In genomic region chr6:118780728-118781127, GRCh38 we compare ENCODE assay signal across 14 cellular contexts.
"Had no signal": no experiment of that assay in that cellular context is flagged by ENCODE, and none has a peak within 500 bp of the region (broad histone marks: within the 10 kb centered on the region; RNA-seq: fewer than 3 reads in every experiment).

No MANE protein-coding gene starts in this region.

- H3K36me3 Mint-ChIP-seq: activated CD4-positive, alpha-beta memory T cell treated with anti-CD3 and anti-CD28 coated beads for 36 hours; naive B cell; stimulated activated memory B cell treated with anti-CD40 and anti-IgM and Interleukin-4, amounts not matched to agents 10 μg/mL and 1 μg/mL and 100 μg/mL, for 72 hours had no signal

- DNase-seq: activated CD4-positive, alpha-beta memory T cell treated with anti-CD3 and anti-CD28 coated beads for 36 hours; activated CD4-positive, alpha-beta T cell treated with anti-CD3 and anti-CD28 coated beads for 1 hour; activated effector memory CD4-positive, alpha-beta T cell treated with Interleukin-2 at 50 U/mL for 16 hours; activated naive CD4-positive, alpha-beta T cell treated with anti-CD3 and anti-CD28 coated beads, Interleukin-2, amount 50 U/mL, for 16 hours; activated T-cell treated with anti-CD3 and anti-CD28 coated beads, Interleukin-2, amount 50 U/mL, for 24 hours; kidney; left lung; naive B cell; retina; stimulated activated CD4-positive, alpha-beta T cell treated with anti-CD3 and anti-CD28 coated beads, Interleukin-2, amount 100 ng/mL, for 48 hours; T-helper 9 cell; tibial artery had no signal

- H3K27me3 Mint-ChIP-seq: activated CD4-positive, alpha-beta memory T cell treated with anti-CD3 and anti-CD28 coated beads for 36 hours; activated T-cell treated with anti-CD3 and anti-CD28 coated beads, Interleukin-2, amount 50 U/mL, for 24 hours; stimulated activated memory B cell treated with anti-CD40 and anti-IgM and Interleukin-4, amounts not matched to agents 10 μg/mL and 1 μg/mL and 100 μg/mL, for 72 hours had no signal

- H3K9me3 Mint-ChIP-seq: activated CD4-positive, alpha-beta memory T cell treated with anti-CD3 and anti-CD28 coated beads for 36 hours; activated T-cell treated with anti-CD3 and anti-CD28 coated beads, Interleukin-2, amount 50 U/mL, for 24 hours; naive B cell; stimulated activated memory B cell treated with anti-CD40 and anti-IgM and Interleukin-4, amounts not matched to agents 10 μg/mL and 1 μg/mL and 100 μg/mL, for 72 hours had no signal

- H3K27ac Mint-ChIP-seq: activated CD4-positive, alpha-beta memory T cell treated with anti-CD3 and anti-CD28 coated beads for 36 hours; activated T-cell treated with anti-CD3 and anti-CD28 coated beads, Interleukin-2, amount 50 U/mL, for 24 hours; naive B cell; stimulated activated memory B cell treated with anti-CD40 and anti-IgM and Interleukin-4, amounts not matched to agents 10 μg/mL and 1 μg/mL and 100 μg/mL, for 72 hours had no signal

- H3K4me3 Mint-ChIP-seq: activated CD4-positive, alpha-beta memory T cell treated with anti-CD3 and anti-CD28 coated beads for 36 hours; activated T-cell treated with anti-CD3 and anti-CD28 coated beads, Interleukin-2, amount 50 U/mL, for 24 hours; naive B cell; stimulated activated memory B cell treated with anti-CD40 and anti-IgM and Interleukin-4, amounts not matched to agents 10 μg/mL and 1 μg/mL and 100 μg/mL, for 72 hours had no signal

- ATAC-seq: esophagus mucosa; left lung; stimulated activated memory B cell treated with anti-CD40 and anti-IgM and Interleukin-4, amounts not matched to agents 10 μg/mL and 1 μg/mL and 100 μg/mL, for 72 hours had no signal
